11 cellular contexts compared by ENCODE assay signal in genomic region chr13:98172570-98173405, GRCh38. TPM values are rescaled to one million over a fixed set of nuclear protein-coding genes. Genes with fewer than 3 reads are reported as not detected.
DNase-seq lines count a peak whose midpoint lies in the region; ATAC-seq and TF ChIP-seq lines count a peak whose summit lies in the region.
"Had no signal": no experiment of that assay in that cellular context is flagged by ENCODE, and none has a peak within 500 bp of the region (broad histone marks: within the 10 kb centered on the region; RNA-seq: fewer than 3 reads in every experiment).

No MANE protein-coding gene starts in this region.

- H3K4me2 ChIP-seq in BLaER1 treated with 17β-estradiol and CSF1 and Interleukin-3, amounts not matched to agents 10 nM and 100 nM = peak overlapping the region; percentile 16 to 72 (median 38); a peak in 21 of 22 replicates
- H3K4me2 ChIP-seq in trophoblast cell (ENCODE audit: low read length) = peak overlapping the region; percentile 60

- 15 to 19% (median 18%) methylated on average over 7 of the region's 7 CpGs for WGBS in adrenal gland, 4 donors
- WGBS in heart right ventricle, 2 donors = 37 to 39% methylated on average over 7 of the region's 7 CpGs
- no CpG with 5 or more reads among the region's 7 CpGs for WGBS in trophoblast cell (ENCODE audit: extremely low coverage, insufficient coverage, insufficient read length)

- H4K20me1 ChIP-seq in BLaER1 treated with 17β-estradiol and CSF1 and Interleukin-3, amounts not matched to agents 10 nM and 100 nM = peaks cover 0 to 45% (median 0%) of the 10 kb centered on the region in 11 experiments; a peak in 8 of 22 replicates

- peak overlapping the region in 3 of 11 experiments; percentile 22 to 53 (median 45); a peak in 4 of 22 replicates for H3K27ac ChIP-seq in BLaER1 treated with 17β-estradiol and CSF1 and Interleukin-3, amounts not matched to agents 10 nM and 100 nM
- H3K27ac ChIP-seq in adrenal gland (peak overlapping the region; percentile 43 to 95 (median 86)), heart right ventricle (peak overlapping the region in 8 of 10 donors; percentile 51 to 74 (median 61)), trophoblast cell (ENCODE audit: low read depth, low read length) (peak overlapping the region; percentile 80)

- H3K79me1 ChIP-seq in trophoblast cell (ENCODE audit: low read length) = peaks cover 16% of the 10 kb centered on the region

- H3K36me3 ChIP-seq in BLaER1 treated with 17β-estradiol and CSF1 and Interleukin-3, amounts not matched to agents 10 nM and 100 nM = peaks cover 12 to 22% (median 18%) of the 10 kb centered on the region in 11 experiments
- H3K36me3 ChIP-seq in adrenal gland (replicated peaks in 1 of 2) (no peaks in the 10 kb centered on the region), heart right ventricle (peaks cover 0 to 9% (median 0%) of the 10 kb centered on the region in 9 donors), trophoblast cell (ENCODE audit: control insufficient read depth in 1 of 2, insufficient read depth in 2 of 2, low read length in 2 of 2) (peaks cover 7% of the 10 kb centered on the region in 2 experiments)

- POLR2A ChIA-PET in activated CD4-positive, alpha-beta T cell treated with anti-CD3 and anti-CD28 coated beads for 36 hours (lab: Charles Lee) = no interaction called here

- no peak for TF ChIP-seq POLR2A in adrenal gland (IDR thresholded peaks at IDR 0.05)

- no peak overlapping the region for H2BK120ac ChIP-seq in trophoblast cell (ENCODE audit: insufficient read depth, low read length, poor library complexity)

- no peak overlapping the region for H2AK5ac ChIP-seq in trophoblast cell (ENCODE audit: low read length)

- no peak overlapping the region for H2BK5ac ChIP-seq in trophoblast cell (ENCODE audit: low read depth, low read length, poor library complexity)

- H3K14ac ChIP-seq in trophoblast cell (ENCODE audit: low read length) = no peak overlapping the region

- H4K8ac ChIP-seq in trophoblast cell (ENCODE audit: low read depth, low read length) = no peak overlapping the region

- H3K36me3 Mint-ChIP-seq in activated CD4-positive, alpha-beta T cell treated with anti-CD3 and anti-CD28 coated beads for 36 hours (ENCODE audit: low read depth) = no peaks in the 10 kb centered on the region

- CTCF ChIA-PET in activated CD4-positive, alpha-beta T cell treated with anti-CD3 and anti-CD28 coated beads for 36 hours (lab: Charles Lee) = interaction anchor here (0.7 to 1.2 kb wide), 2 partner anchors 17 to 72 kb away, joined by 3 to 4 read pairs; no protein-coding TSS in a partner anchor

- peak overlapping the region in 2 of 11 experiments; percentile 25 to 47; a peak in 3 of 22 replicates for H3K9ac ChIP-seq in BLaER1 treated with 17β-estradiol and CSF1 and Interleukin-3, amounts not matched to agents 10 nM and 100 nM
- H3K9ac ChIP-seq in trophoblast cell (ENCODE audit: low read length) = no peak overlapping the region

- H3K4me1 ChIP-seq in BLaER1 treated with 17β-estradiol and CSF1 and Interleukin-3, amounts not matched to agents 10 nM and 100 nM = peaks cover 22 to 42% (median 31%) of the 10 kb centered on the region in 10 experiments
- peaks cover 37 to 45% of the 10 kb centered on the region in 2 donors for H3K4me1 ChIP-seq in adrenal gland (replicated peaks in 1 of 2)
- H3K4me1 ChIP-seq in heart right ventricle = peaks cover 6 to 47% (median 34%) of the 10 kb centered on the region in 9 donors
- H3K4me1 ChIP-seq in trophoblast cell (ENCODE audit: control insufficient read depth in 1 of 2, insufficient read depth in 2 of 2, low read length in 2 of 2) = peaks cover 27 to 38% of the 10 kb centered on the region in 2 experiments

- H3K27me3 Mint-ChIP-seq in activated CD4-positive, alpha-beta T cell treated with anti-CD3 and anti-CD28 coated beads for 36 hours = peaks cover 23% of the 10 kb centered on the region

- H2AFZ ChIP-seq in trophoblast cell (ENCODE audit: insufficient read depth, low read length, poor library complexity) = no peak overlapping the region

- no peak overlapping the region for H2BK12ac ChIP-seq in trophoblast cell (ENCODE audit: low read length)

- intact Hi-C loops in adrenal gland (cut with DNase I) = no loop called here
- intact Hi-C loops in heart right ventricle (cut with DNase I) = no loop called here
- intact Hi-C loops in activated CD4-positive, alpha-beta T cell treated with anti-CD3 and anti-CD28 coated beads for 36 hours (cut with DNase I, micrococcal nuclease) = no loop called here

- no peak overlapping the region for H3K4ac ChIP-seq in trophoblast cell (ENCODE audit: low read depth, low read length)

- H3K4me3 Mint-ChIP-seq in activated CD4-positive, alpha-beta T cell treated with anti-CD3 and anti-CD28 coated beads for 36 hours = no peak overlapping the region
- H3K4me3 Mint-ChIP-seq: CD4-positive, alpha-beta T cell had no signal

- H3K9me3 Mint-ChIP-seq in activated CD4-positive, alpha-beta T cell treated with anti-CD3 and anti-CD28 coated beads for 36 hours (ENCODE audit: low read depth) = no peaks in the 10 kb centered on the region
- H3K9me3 Mint-ChIP-seq: CD4-positive, alpha-beta T cell had no signal

- H3K4me3 ChIP-seq in BLaER1 treated with 17β-estradiol and CSF1 and Interleukin-3, amounts not matched to agents 10 nM and 100 nM = no peak overlapping the region
- H3K4me3 ChIP-seq in adrenal gland = peak overlapping the region in 1 of 4 donors; percentile 5
- peak overlapping the region in 7 of 10 donors; percentile 1 to 35 (median 23) for H3K4me3 ChIP-seq in heart right ventricle
- H3K4me3 ChIP-seq in trophoblast cell (ENCODE audit: low read depth, low read length) = no peak overlapping the region

- no peaks in the 10 kb centered on the region for H3K4me1 Mint-ChIP-seq in activated CD4-positive, alpha-beta T cell treated with anti-CD3 and anti-CD28 coated beads for 36 hours

- H3K79me2 ChIP-seq in trophoblast cell (ENCODE audit: control insufficient read depth, insufficient read depth, low read length, poor library complexity) = peaks cover 4% of the 10 kb centered on the region

- no peak overlapping the region for H3K27ac Mint-ChIP-seq in activated CD4-positive, alpha-beta T cell treated with anti-CD3 and anti-CD28 coated beads for 36 hours
- H3K27ac Mint-ChIP-seq: CD4-positive, alpha-beta T cell had no signal

- no peak overlapping the region for H3K23ac ChIP-seq in trophoblast cell (ENCODE audit: low read length)

- H3K27me3 ChIP-seq in BLaER1 treated with 17β-estradiol and CSF1 and Interleukin-3, amounts not matched to agents 10 nM and 100 nM = no peaks in the 10 kb centered on the region
- H3K27me3 ChIP-seq in adrenal gland (no peaks in the 10 kb centered on the region), heart right ventricle (no peaks in the 10 kb centered on the region), trophoblast cell (ENCODE audit: insufficient read depth, low read length) (no peaks in the 10 kb centered on the region)

- peak in 1 of 7 donors; percentile 51 for DNase-seq in adrenal gland
- no peak for DNase-seq in heart right ventricle
- DNase-seq in trophoblast cell = peak in 1 of 2 donors; percentile 56
- DNase-seq in activated CD4-positive, alpha-beta T cell treated with anti-CD3 and anti-CD28 coated beads for 36 hours = no peak
- DNase-seq in effector CD4-positive, alpha-beta T cell = no peak
- DNase-seq: activated CD4-positive, alpha-beta T cell treated with anti-CD3 and anti-CD28 coated beads for 48 hours; CD4-positive, alpha-beta T cell; NCI-H69 had no signal

- H4K91ac ChIP-seq in trophoblast cell (ENCODE audit: low read depth, low read length) = no peak overlapping the region

- TF ChIP-seq CTCF in adrenal gland (IDR thresholded peaks at IDR 0.05) (no peak), heart right ventricle (IDR thresholded peaks at IDR 0.05) (no peak)

- H3K18ac ChIP-seq in trophoblast cell (ENCODE audit: low read length) = no peak overlapping the region

- ATAC-seq in heart right ventricle (peak in 7 of 8 donors; percentile 16 to 42 (median 39)), GM18858 (IDR thresholded peaks at IDR 0.05; ENCODE audit: unreplicated experiment) (no peak), HG03135 (IDR thresholded peaks at IDR 0.05; ENCODE audit: unreplicated experiment) (no peak)
- no peak for ATAC-seq in activated CD4-positive, alpha-beta T cell treated with anti-CD3 and anti-CD28 coated beads for 36 hours

- H4K12ac ChIP-seq in trophoblast cell (ENCODE audit: low read depth, low read length) = no peak overlapping the region

- H3K9me3 ChIP-seq in BLaER1 treated with 17β-estradiol and CSF1 and Interleukin-3, amounts not matched to agents 10 nM and 100 nM (replicated peaks in 1 of 11) = peaks cover 12 to 22% (median 18%) of the 10 kb centered on the region in 11 experiments; a peak in 21 of 22 replicates
- H3K9me3 ChIP-seq in adrenal gland (replicated peaks in 1 of 3) (no peaks in the 10 kb centered on the region), heart right ventricle (no peaks in the 10 kb centered on the region), trophoblast cell (ENCODE audit: insufficient read depth, low read depth, low read length) (peaks cover 3% of the 10 kb centered on the region)

RNA-seq across cellular contexts. Expression of gene RNF113B, which starts 4.3 kb away (rescaled TPM):
- under 1 TPM in 1 of 8 donors, not detected in 7; 0.27 TPM for total RNA-seq in adrenal gland
- under 1 TPM in 1 of 3 donors, not detected in 2; 0.15 TPM for polyA plus RNA-seq in adrenal gland
- not detected for total RNA-seq in heart right ventricle
- polyA plus RNA-seq in heart right ventricle = not detected
- not detected in 2 replicates for polyA plus RNA-seq in trophoblast cell (2013)
- not detected for total RNA-seq in activated CD4-positive, alpha-beta T cell treated with anti-CD3 and anti-CD28 coated beads for 36 hours
- total RNA-seq: CD4-positive, alpha-beta T cell had no signal

RNA-seq across cellular contexts. Expression of gene FARP1, which starts 29.9 kb away (rescaled TPM):
- total RNA-seq in adrenal gland = 100 to 1,000 TPM in 2 of 8 donors, 10 to 100 TPM in 6; 39.9 to 304 (median 71.6) TPM
- 100 to 1,000 TPM in 1 of 3 donors, 10 to 100 TPM in 2; 27.1 to 258 (median 36.6) TPM for polyA plus RNA-seq in adrenal gland
- 10 to 100 TPM; 13.4 to 72.9 (median 24.7) TPM for total RNA-seq in heart right ventricle
- 10 to 100 TPM in 1 of 2 donors, 1 to 10 TPM in 1; 6.9 to 10.7 TPM for polyA plus RNA-seq in heart right ventricle
- polyA plus RNA-seq in trophoblast cell (2013) = 110 and 123 TPM in 2 replicates
- under 1 TPM; 0.25 to 0.40 TPM for total RNA-seq in activated CD4-positive, alpha-beta T cell treated with anti-CD3 and anti-CD28 coated beads for 36 hours

Comparison
In these comparisons a context has a peak if more than half of its experiments do, and no peak if none do; other contexts are left out.
1. H3K4me3 ChIP-seq: peak in heart right ventricle (7 of 10); none in BLaER1 treated with 17β-estradiol and CSF1 and Interleukin-3, amounts not matched to agents 10 nM and 100 nM (0 of 10) and trophoblast cell (single experiment).
2. ATAC-seq: peak in heart right ventricle (7 of 8); none in activated CD4-positive, alpha-beta T cell treated with anti-CD3 and anti-CD28 coated beads for 36 hours (single experiment), GM18858 (single experiment) and HG03135 (single experiment).
3. RNA of gene FARP1, which starts 29.9 kb away (total RNA-seq): 39.9 to 304 TPM in adrenal gland and 13.4 to 72.9 TPM in heart right ventricle; 0.25 to 0.40 TPM in activated CD4-positive, alpha-beta T cell treated with anti-CD3 and anti-CD28 coated beads for 36 hours; every median in the first group is over 10 times any median in the second.